In genomic region chr3:107947203-107947602, GRCh38 we compare ENCODE assay signal across 29 cellular contexts.
"Had no signal": no experiment of that assay in that cellular context is flagged by ENCODE, and none has a peak within 500 bp of the region (broad histone marks: within the 10 kb centered on the region; RNA-seq: fewer than 3 reads in every experiment).

No MANE protein-coding gene starts in this region.

- FAIRE-seq: colon, endometrium, endothelial cell of umbilical vein, frontal cortex had no signal

- H3K4me1 ChIP-seq: colonic mucosa, foreskin keratinocyte, gastrocnemius medialis had no signal

- H3K27ac Mint-ChIP-seq: dendritic cell treated with granulocyte-macrophage colony-stimulating factor and Interleukin-4, amounts not matched to agents 40 ng/mL and 50 ng/mL, for 4 days; effector memory CD8-positive, alpha-beta T cell; endodermal cell had no signal

- H3K4me3 ChIP-seq: colonic mucosa, coronary artery, dorsolateral prefrontal cortex, esophagus muscularis mucosa, esophagus squamous epithelium, gastrocnemius medialis, gastroesophageal sphincter, heart left ventricle, heart right ventricle had no signal

- H3K4me1 Mint-ChIP-seq: endodermal cell had no signal

- H3K4me3 Mint-ChIP-seq: dendritic cell treated with granulocyte-macrophage colony-stimulating factor and Interleukin-4, amounts not matched to agents 40 ng/mL and 50 ng/mL, for 4 days; effector memory CD8-positive, alpha-beta T cell; endodermal cell had no signal

- ATAC-seq: effector memory CD8-positive, alpha-beta T cell; esophagus mucosa; foreskin keratinocyte; gastrocnemius medialis; gastroesophageal sphincter; heart left ventricle; heart right ventricle had no signal

- H3K9me3 ChIP-seq: colonic mucosa, esophagus muscularis mucosa, esophagus squamous epithelium, gastrocnemius medialis, gastroesophageal sphincter, heart left ventricle, heart right ventricle had no signal

- H3K27me3 ChIP-seq: colonic mucosa, dorsolateral prefrontal cortex, esophagus muscularis mucosa, esophagus squamous epithelium, foreskin keratinocyte, gastrocnemius medialis, gastroesophageal sphincter, heart left ventricle, heart right ventricle had no signal

- H3K36me3 ChIP-seq: colonic mucosa, esophagus muscularis mucosa, esophagus squamous epithelium, gastrocnemius medialis, gastroesophageal sphincter, heart left ventricle, heart right ventricle had no signal

- DNase-seq: colonic mucosa; cortex of kidney; dermis blood vessel endothelial cell; dorsolateral prefrontal cortex; effector CD4-positive, alpha-beta T cell; effector CD8-positive, alpha-beta T cell; effector memory CD4-positive, alpha-beta T cell; effector memory CD8-positive, alpha-beta T cell; endodermal cell; erythroblast; esophagus squamous epithelium; foreskin fibroblast; foreskin keratinocyte; foreskin melanocyte; gastrocnemius medialis; glutamatergic neuron; head of caudate nucleus; heart left ventricle; heart right ventricle had no signal

- H3K27ac ChIP-seq: colonic mucosa, coronary artery, epithelial cell of prostate, esophagus muscularis mucosa, esophagus squamous epithelium, foreskin keratinocyte, gastrocnemius medialis, gastroesophageal sphincter, heart left ventricle, heart right ventricle had no signal

- H3K9me3 Mint-ChIP-seq: dendritic cell treated with granulocyte-macrophage colony-stimulating factor and Interleukin-4, amounts not matched to agents 40 ng/mL and 50 ng/mL, for 4 days; effector memory CD8-positive, alpha-beta T cell; endodermal cell had no signal

- H3K27me3 Mint-ChIP-seq: dendritic cell treated with granulocyte-macrophage colony-stimulating factor and Interleukin-4, amounts not matched to agents 40 ng/mL and 50 ng/mL, for 4 days; effector memory CD8-positive, alpha-beta T cell had no signal
